8 cellular contexts compared by ENCODE assay signal in the genomic region with DNA sequence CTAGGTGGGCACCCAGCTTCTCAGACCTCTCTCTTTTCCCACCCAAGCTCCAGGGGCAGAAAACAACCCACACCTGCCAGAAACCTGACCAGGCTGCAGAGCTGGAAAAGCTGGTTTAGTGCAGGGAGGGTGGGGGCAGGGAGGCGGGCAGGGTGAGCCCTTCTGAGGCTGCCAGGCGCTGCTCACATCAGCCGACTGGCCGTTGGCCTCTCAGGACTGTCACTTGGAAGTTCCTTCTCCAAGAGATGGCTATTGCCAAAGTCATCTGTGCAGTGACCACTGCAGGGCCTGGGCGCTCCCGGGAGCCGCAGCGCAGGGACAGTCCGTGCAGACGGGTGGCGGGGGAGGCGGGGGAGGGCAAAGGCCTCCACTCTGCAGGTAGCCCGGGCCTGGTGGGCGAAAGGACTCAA.
DNase-seq lines count a peak whose midpoint lies in the region; ATAC-seq lines count a peak whose summit lies in the region.

No MANE protein-coding gene starts in this region.

- no peak for ATAC-seq in activated naive CD4-positive, alpha-beta T cell treated with anti-CD3 and anti-CD28 coated beads, Interleukin-2, amount 50 U/mL, for 72 hours
- ATAC-seq in activated T-helper 17 cell treated with anti-CD3 and anti-CD28 coated beads, Interleukin-2, amount 50 U/mL, for 72 hours (replicated peaks), result no peak
- ATAC-seq in left ventricle myocardium superior (peak; percentile 76), GM21717 (IDR thresholded peaks at IDR 0.05; ENCODE audit: unreplicated experiment) (no peak), GM21515 (IDR thresholded peaks at IDR 0.05; ENCODE audit: unreplicated experiment) (no peak)

- no peaks in the 10 kb centered on the region for H3K27me3 Mint-ChIP-seq in activated naive CD4-positive, alpha-beta T cell treated with anti-CD3 and anti-CD28 coated beads, Interleukin-2, amount 50 U/mL, for 24 hours
- no peaks in the 10 kb centered on the region for H3K27me3 Mint-ChIP-seq in activated T-helper 17 cell treated with anti-CD3 and anti-CD28 coated beads, Interleukin-2, amount 50 U/mL, for 72 hours

- H3K4me3 Mint-ChIP-seq in activated naive CD4-positive, alpha-beta T cell treated with anti-CD3 and anti-CD28 coated beads, Interleukin-2, amount 50 U/mL, for 24 hours, result peak overlapping the region; percentile 77
- peak overlapping the region; percentile 61 for H3K4me3 Mint-ChIP-seq in activated T-helper 17 cell treated with anti-CD3 and anti-CD28 coated beads, Interleukin-2, amount 50 U/mL, for 72 hours

- intact Hi-C loops in left ventricle myocardium superior (cut with micrococcal nuclease), result no loop called here

- H3K27ac Mint-ChIP-seq in activated naive CD4-positive, alpha-beta T cell treated with anti-CD3 and anti-CD28 coated beads, Interleukin-2, amount 50 U/mL, for 24 hours, result no peak overlapping the region
- peak overlapping the region in 1 of 2 donors; percentile 87 for H3K27ac Mint-ChIP-seq in activated naive CD4-positive, alpha-beta T cell treated with anti-CD3 and anti-CD28 coated beads, Interleukin-2, amount 50 U/mL, for 72 hours
- no peak overlapping the region for H3K27ac Mint-ChIP-seq in activated T-helper 17 cell treated with anti-CD3 and anti-CD28 coated beads, Interleukin-2, amount 50 U/mL, for 72 hours

- H3K9me3 Mint-ChIP-seq in activated naive CD4-positive, alpha-beta T cell treated with anti-CD3 and anti-CD28 coated beads, Interleukin-2, amount 50 U/mL, for 24 hours, result no peaks in the 10 kb centered on the region
- no peaks in the 10 kb centered on the region for H3K9me3 Mint-ChIP-seq in activated naive CD4-positive, alpha-beta T cell treated with anti-CD3 and anti-CD28 coated beads, Interleukin-2, amount 50 U/mL, for 72 hours
- no peaks in the 10 kb centered on the region for H3K9me3 Mint-ChIP-seq in activated T-helper 17 cell treated with anti-CD3 and anti-CD28 coated beads, Interleukin-2, amount 50 U/mL, for 72 hours

- H3K36me3 Mint-ChIP-seq in activated naive CD4-positive, alpha-beta T cell treated with anti-CD3 and anti-CD28 coated beads, Interleukin-2, amount 50 U/mL, for 24 hours, result no peaks in the 10 kb centered on the region
- no peaks in the 10 kb centered on the region for H3K36me3 Mint-ChIP-seq in activated naive CD4-positive, alpha-beta T cell treated with anti-CD3 and anti-CD28 coated beads, Interleukin-2, amount 50 U/mL, for 72 hours
- H3K36me3 Mint-ChIP-seq in activated T-helper 17 cell treated with anti-CD3 and anti-CD28 coated beads, Interleukin-2, amount 50 U/mL, for 72 hours (ENCODE audit: low read depth), result no peaks in the 10 kb centered on the region

- DNase-seq in activated naive CD4-positive, alpha-beta T cell treated with anti-CD3 and anti-CD28 coated beads, Interleukin-2, amount 50 U/mL, for 72 hours (ENCODE audit: low spot score in 2 of 2), result no peak
- DNase-seq in left ventricle myocardium superior (peak; percentile 69), renal cortical epithelial cell (ENCODE audit: low read depth) (peak; percentile 10), GM19240 (ENCODE audit: insufficient read length, low spot score) (no peak)

- H3K4me1 Mint-ChIP-seq in activated naive CD4-positive, alpha-beta T cell treated with anti-CD3 and anti-CD28 coated beads, Interleukin-2, amount 50 U/mL, for 24 hours, result peaks cover 14% of the 10 kb centered on the region
- H3K4me1 Mint-ChIP-seq in activated T-helper 17 cell treated with anti-CD3 and anti-CD28 coated beads, Interleukin-2, amount 50 U/mL, for 72 hours, result no peaks in the 10 kb centered on the region

Comparison
In these comparisons a context has a peak if more than half of its experiments do, and no peak if none do; other contexts are left out.
1. DNase-seq: peak in left ventricle myocardium superior (single experiment) and renal cortical epithelial cell (single experiment); none in activated naive CD4-positive, alpha-beta T cell treated with anti-CD3 and anti-CD28 coated beads, Interleukin-2, amount 50 U/mL, for 72 hours (0 of 2) and GM19240 (single experiment).